2 cellular contexts compared by ENCODE assay signal in genomic region chr19:942133-942645, GRCh38.
TF ChIP-seq lines count a peak whose summit lies in the region.

No MANE protein-coding gene starts in this region.

TF ChIP-seq in Ishikawa, 13 proteins besides CTCF, POLR2A, EP300 and RAD21:
- TF ChIP-seq TCF12 (IDR thresholded peaks at IDR 0.05; ENCODE audit: low read depth) (peak; percentile 57; the same call in 1 of the 2 replicates), NFIC (IDR thresholded peaks at IDR 0.05) (peak; percentile 49; the same call in 1 of the 2 replicates), EGR1 (IDR thresholded peaks at IDR 0.05) (no peak), MAX (IDR thresholded peaks at IDR 0.05) (peak; percentile 18; the same call in 1 of the 2 replicates), USF1 (IDR thresholded peaks at IDR 0.05) (no peak), ZBTB7A (IDR thresholded peaks at IDR 0.05; ENCODE audit: low read depth) (peak; percentile 43; the same call in 1 of the 2 replicates), TAF1 (IDR thresholded peaks at IDR 0.05; ENCODE audit: low read depth) (no peak), FOXM1 (IDR thresholded peaks at IDR 0.05; ENCODE audit: borderline replicate concordance, low read depth) (no peak)
TF ChIP-seq in Ishikawa: peak in this region for 4.

TF ChIP-seq in K562, 482 proteins besides CTCF, POLR2A, EP300 and RAD21:
- TF ChIP-seq ZNF699 (CRISPR knock-in tag; IDR thresholded peaks at IDR 0.05; ENCODE audit: insufficient replicate concordance) (no peak), POLR2G (IDR thresholded peaks at IDR 0.05; ENCODE audit: low read depth, low read length) (peak; percentile 40; the same call in 1 of the 2 replicates), STAG1 (CRISPR knock-in tag; IDR thresholded peaks at IDR 0.05; ENCODE audit: borderline replicate concordance) (no peak), KDM1A (IDR thresholded peaks at IDR 0.05) (no peak)
